In the genomic region with DNA sequence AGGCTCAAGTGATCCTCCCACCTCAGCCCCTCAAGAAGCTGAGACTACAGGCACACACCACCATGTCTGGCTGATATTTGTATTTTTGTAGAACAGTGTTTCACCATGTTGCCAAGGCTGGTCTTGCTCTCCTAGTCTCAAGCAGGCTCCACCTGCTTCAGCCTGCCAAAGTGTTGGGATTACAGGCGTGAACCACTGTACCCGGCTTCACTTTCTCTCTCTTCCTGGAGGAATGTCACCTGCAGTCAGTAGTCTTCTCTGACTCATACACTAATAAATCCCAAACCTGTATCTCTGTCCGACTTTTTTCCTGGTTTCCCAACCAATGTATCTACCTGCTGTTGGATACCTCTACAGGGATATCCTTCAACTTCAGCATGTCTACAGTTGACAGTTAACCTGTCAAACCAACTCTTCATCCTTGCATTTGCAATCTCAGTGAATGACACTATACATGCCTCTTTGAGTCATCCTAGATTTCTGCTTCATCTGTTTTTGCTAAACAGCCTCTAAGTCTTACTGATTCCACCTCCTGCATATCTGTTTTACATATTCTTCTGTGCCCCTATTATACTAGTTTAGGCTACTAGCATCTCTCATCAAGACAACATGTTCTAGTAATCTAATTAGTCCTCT, we compare ENCODE assay signal across 28 cellular contexts. TPM values are rescaled to one million over a fixed set of nuclear protein-coding genes. Genes with fewer than 3 reads are reported as not detected.
DNase-seq lines count a peak whose midpoint lies in the region; ATAC-seq, FAIRE-seq and TF ChIP-seq lines count a peak whose summit lies in the region.
"Had no signal": no experiment of that assay in that cellular context is flagged by ENCODE, and none has a peak within 500 bp of the region (broad histone marks: within the 10 kb centered on the region; RNA-seq: fewer than 3 reads in every experiment).

No MANE protein-coding gene starts in this region.

- DNase-seq in D721Med (ENCODE audit: insufficient read length, low spot score) (no peak), foreskin keratinocyte (peak; percentile 9), NCI-H345 (lab: John Stamatoyannopoulos, UW) (no peak), midbrain (lab: John Stamatoyannopoulos, UW) (no peak)
- DNase-seq in activated CD4-positive, alpha-beta T cell treated with anti-CD3 and anti-CD28 coated beads for 36 hours = no peak
- DNase-seq: activated CD4-positive, alpha-beta T cell treated with anti-CD3 and anti-CD28 coated beads for 4 hours; activated CD8-positive, alpha-beta memory T cell treated with anti-CD3 and anti-CD28 coated beads for 24 hours; activated naive CD4-positive, alpha-beta T cell treated with anti-CD3 and anti-CD28 coated beads for 36 hours; activated T-cell treated with anti-CD3 and anti-CD28 coated beads, Interleukin-2, amount 50 U/mL, for 1 hour; CD8-positive, alpha-beta memory T cell; effector CD8-positive, alpha-beta T cell; foreskin melanocyte; GDM1; immature natural killer cell; left ventricle myocardium superior; natural killer cell; NCI-H1417; NCI-H510A; substantia nigra; uterus had no signal

- CTCF ChIA-PET in activated CD4-positive, alpha-beta T cell treated with anti-CD3 and anti-CD28 coated beads for 36 hours (lab: Charles Lee) = interaction anchor here (1.1 to 1.4 kb wide), 2 partner anchors 23 to 189 kb away, joined by 3 to 4 read pairs; no protein-coding TSS in a partner anchor

- peak; percentile 41 for ATAC-seq in GM19395 (IDR thresholded peaks at IDR 0.05; ENCODE audit: unreplicated experiment)
- peak; percentile 12 for ATAC-seq in HG03432 (IDR thresholded peaks at IDR 0.05; ENCODE audit: unreplicated experiment)
- peak; percentile 41 for ATAC-seq in foreskin keratinocyte
- no peak for ATAC-seq in GM19035 (IDR thresholded peaks at IDR 0.05; ENCODE audit: unreplicated experiment)
- no peak for ATAC-seq in activated CD4-positive, alpha-beta T cell treated with anti-CD3 and anti-CD28 coated beads for 36 hours
- ATAC-seq: A549, left ventricle myocardium superior had no signal

- peaks cover 26% of the 10 kb centered on the region for H3K36me3 Mint-ChIP-seq in activated CD4-positive, alpha-beta T cell treated with anti-CD3 and anti-CD28 coated beads for 36 hours (ENCODE audit: low read depth)
- H3K36me3 Mint-ChIP-seq: natural killer cell had no signal

- no peaks in the 10 kb centered on the region for H3K9me3 Mint-ChIP-seq in activated CD4-positive, alpha-beta T cell treated with anti-CD3 and anti-CD28 coated beads for 36 hours (ENCODE audit: low read depth)
- H3K9me3 Mint-ChIP-seq: activated naive CD4-positive, alpha-beta T cell treated with anti-CD3 and anti-CD28 coated beads for 36 hours; CD8-positive, alpha-beta memory T cell; immature natural killer cell; mesothelial cell of epicardium; natural killer cell; T-helper 1 cell treated with Interleukin-12 subunit alpha and Interleukin-12 subunit beta and Interleukin-4 antibody, amounts not matched to agents 30 μg/mL and 1 μg/mL, for 36 hours had no signal

- H3K27me3 ChIP-seq in foreskin keratinocyte = no peaks in the 10 kb centered on the region
- H3K27me3 ChIP-seq: SJSA1, uterus had no signal

- intact Hi-C loops in activated CD4-positive, alpha-beta T cell treated with anti-CD3 and anti-CD28 coated beads for 36 hours (cut with DNase I, micrococcal nuclease) = no loop called here

- TF ChIP-seq CTCF in D721Med (IDR thresholded peaks at IDR 0.05; ENCODE audit: insufficient read depth, missing control alignments) = no peak
- no peak for TF ChIP-seq CTCF in foreskin keratinocyte (conservative IDR thresholded peaks at IDR 0.05)

- H3K4me1 Mint-ChIP-seq in activated CD4-positive, alpha-beta T cell treated with anti-CD3 and anti-CD28 coated beads for 36 hours = no peaks in the 10 kb centered on the region
- H3K4me1 Mint-ChIP-seq: CD8-positive, alpha-beta memory T cell; immature natural killer cell; mesothelial cell of epicardium; natural killer cell had no signal

- peak; percentile 35 for FAIRE-seq in D721Med (lab: Jason Lieb, UNC)
- FAIRE-seq: A549, H1 had no signal

- no peak overlapping the region for H3K27ac Mint-ChIP-seq in activated CD4-positive, alpha-beta T cell treated with anti-CD3 and anti-CD28 coated beads for 36 hours
- H3K27ac Mint-ChIP-seq: activated naive CD4-positive, alpha-beta T cell treated with anti-CD3 and anti-CD28 coated beads for 36 hours; CD8-positive, alpha-beta memory T cell; immature natural killer cell; mesothelial cell of epicardium; natural killer cell; T-helper 1 cell treated with Interleukin-12 subunit alpha and Interleukin-12 subunit beta and Interleukin-4 antibody, amounts not matched to agents 30 μg/mL and 1 μg/mL, for 36 hours had no signal

- POLR2A ChIA-PET in activated CD4-positive, alpha-beta T cell treated with anti-CD3 and anti-CD28 coated beads for 36 hours (lab: Charles Lee) = no interaction called here

- no peak overlapping the region for H3K27ac ChIP-seq in foreskin keratinocyte
- H3K27ac ChIP-seq: A549, SJSA1, uterus had no signal

- no peaks in the 10 kb centered on the region for H3K27me3 Mint-ChIP-seq in activated CD4-positive, alpha-beta T cell treated with anti-CD3 and anti-CD28 coated beads for 36 hours
- H3K27me3 Mint-ChIP-seq: CD8-positive, alpha-beta memory T cell had no signal

- H3K4me3 Mint-ChIP-seq in activated CD4-positive, alpha-beta T cell treated with anti-CD3 and anti-CD28 coated beads for 36 hours = no peak overlapping the region
- H3K4me3 Mint-ChIP-seq: activated naive CD4-positive, alpha-beta T cell treated with anti-CD3 and anti-CD28 coated beads for 36 hours; immature natural killer cell; mesothelial cell of epicardium; T-helper 1 cell treated with Interleukin-12 subunit alpha and Interleukin-12 subunit beta and Interleukin-4 antibody, amounts not matched to agents 30 μg/mL and 1 μg/mL, for 36 hours had no signal

- H3K4me1 ChIP-seq in foreskin keratinocyte = no peaks in the 10 kb centered on the region
- H3K4me1 ChIP-seq: SJSA1, uterus had no signal

RNA-seq across cellular contexts. Expression of a gene that starts 54.5 kb away (rescaled TPM):
- total RNA-seq in foreskin keratinocyte = 79.0 and 93.7 TPM in 2 replicates
- polyA plus RNA-seq in foreskin keratinocyte = 40.5 and 49.8 TPM in 2 replicates
- 100 to 1,000 TPM in 1 of 2 experiments, 10 to 100 TPM in 1; 74.3 to 101 TPM for total RNA-seq in activated CD4-positive, alpha-beta T cell treated with anti-CD3 and anti-CD28 coated beads for 36 hours

Comparison
In these comparisons a context has a peak if more than half of its experiments do, and no peak if none do; other contexts are left out.
1. DNase-seq: peak in foreskin keratinocyte (2 of 2); none in D721Med (single experiment), NCI-H345 (single experiment), midbrain (single experiment) and activated CD4-positive, alpha-beta T cell treated with anti-CD3 and anti-CD28 coated beads for 36 hours (single experiment).
2. ATAC-seq: peak in GM19395 (single experiment), HG03432 (single experiment) and foreskin keratinocyte (single experiment); none in GM19035 (single experiment) and activated CD4-positive, alpha-beta T cell treated with anti-CD3 and anti-CD28 coated beads for 36 hours (single experiment).